In genomic region chr6:112037783-112038216, GRCh38 we compare ENCODE assay signal across 9 cellular contexts. TPM values are rescaled to one million over a fixed set of nuclear protein-coding genes. Genes with fewer than 3 reads are reported as not detected.
A peak's percentile ranks its signal among the peaks of the same experiment; 100 is the strongest.
DNase-seq lines count a peak whose midpoint lies in the region; ATAC-seq and TF ChIP-seq lines count a peak whose summit lies in the region.
"Had no signal": no experiment of that assay in that cellular context is flagged by ENCODE, and none has a peak within 500 bp of the region (broad histone marks: within the 10 kb centered on the region; RNA-seq: fewer than 3 reads in every experiment).

No MANE protein-coding gene starts in this region.

- peak overlapping the region; percentile 4; the same call in 1 of the 2 replicates for H3K4me2 ChIP-seq in IMR-90 (ENCODE audit: low read depth, low read length)

- H2BK120ac ChIP-seq in IMR-90 (ENCODE audit: low read depth, low read length), result peak overlapping the region; percentile 84; the same call in 1 of the 2 replicates

- H2AK5ac ChIP-seq in IMR-90 (ENCODE audit: low read depth, low read length), result no peak overlapping the region; the same call in none of the 2 replicates

- H3K27ac Mint-ChIP-seq in chondrocyte (ENCODE audit: unreplicated experiment), result peak overlapping the region; percentile 92

- POLR2A ChIA-PET in IMR-90 (lab: Charles Lee; ENCODE audit: unreplicated experiment), result no interaction called here

- in situ Hi-C loops in IMR-90 (cut with MboI; ENCODE audit: low sequenced_read_pairs), result loop anchor here (25.0 kb wide), 2 partner anchors 675 to 1000 kb away; no protein-coding TSS in a partner anchor
- in situ Hi-C loops in GM13976 (cut with MboI; ENCODE audit: low sequenced_read_pairs, unreplicated experiment), result loop anchor here (25.0 kb wide), 1 partner anchor 775 kb away; a partner anchor contains a TSS

- H3K23ac ChIP-seq in IMR-90 (ENCODE audit: low read depth, low read length), result no peak overlapping the region

- H3K36me3 ChIP-seq in IMR-90 (ENCODE audit: control insufficient read depth, insufficient read depth, low read length) (no peaks in the 10 kb centered on the region), mesodermal cell (ENCODE audit: control insufficient read depth, insufficient read depth, low read length) (no peaks in the 10 kb centered on the region)

- H3K4me1 ChIP-seq in IMR-90 (ENCODE audit: control insufficient read depth, insufficient read depth, low read length) (peaks cover 6% of the 10 kb centered on the region), mesodermal cell (ENCODE audit: control insufficient read depth, insufficient read depth, low read length, poor library complexity, severe bottlenecking) (peaks cover 26% of the 10 kb centered on the region)

- 67% methylated on average over 3 of the region's 8 CpGs; no CpG with 5 or more reads in 1 of the 2 experiments for WGBS in IMR-90 (ENCODE audit: extremely low coverage in 2 of 2, insufficient read length in 1 of 2), 2 experiments
- 83% methylated on average over 4 to 7 of the region's 8 CpGs for WGBS in mesodermal cell (ENCODE audit: insufficient coverage in 2 of 2), 2 experiments

- no peaks in the 10 kb centered on the region for H3K27me3 Mint-ChIP-seq in chondrocyte (ENCODE audit: low read depth)

- TF ChIP-seq POLR2A in IMR-90 (IDR thresholded peaks at IDR 0.05; ENCODE audit: low read depth, low read length), result no peak; the same call in 1 of the 2 replicates

- H3K27ac ChIP-seq in IMR-90 (ENCODE audit: insufficient read depth, low read length), result no peak overlapping the region
- peak overlapping the region; percentile 87 for H3K27ac ChIP-seq in mesodermal cell (ENCODE audit: low read depth, low read length, severe bottlenecking)

- peak overlapping the region; percentile 58; the same call in 1 of the 2 replicates for H3K4ac ChIP-seq in IMR-90 (ENCODE audit: low read depth, low read length)

- H3K4me3 ChIP-seq in IMR-90 (ENCODE audit: insufficient read depth, low read depth, low read length) (no peak overlapping the region), mesodermal cell (ENCODE audit: extremely low read depth, insufficient read depth, low read length, poor library complexity, severe bottlenecking) (no peak overlapping the region)

- peak overlapping the region; percentile 88 for H3K14ac ChIP-seq in IMR-90 (replicated peaks; ENCODE audit: low read depth, low read length)

- no peak overlapping the region for H3K4me3 Mint-ChIP-seq in chondrocyte (ENCODE audit: unreplicated experiment)

- no peak for TF ChIP-seq RAD21 in IMR-90 (IDR thresholded peaks at IDR 0.05; ENCODE audit: low read length)

- H3K27me3 ChIP-seq in IMR-90 (ENCODE audit: control insufficient read depth, insufficient read depth, low read length), result peaks cover 2% of the 10 kb centered on the region; the same call in 1 of the 2 replicates

- H3K36me3 Mint-ChIP-seq in chondrocyte (ENCODE audit: low read depth), result no peaks in the 10 kb centered on the region

- DNase-seq in 8988T (peak; percentile 66), IMR-90 (peak; percentile 90), chondrocyte (ENCODE audit: low spot score) (no peak), GM13976 (ENCODE audit: low spot score) (no peak), COLO829 (ENCODE audit: low spot score) (no peak)
- no peak for DNase-seq in stimulated activated CD8-positive, alpha-beta memory T cell treated with anti-CD3 and anti-CD28 coated beads, Interleukin-4, amount 100 ng/mL, for 48 hours

- peak overlapping the region; percentile 47 for H2BK5ac ChIP-seq in IMR-90 (ENCODE audit: low read depth, low read length, poor library complexity, severe bottlenecking)

- CTCF ChIA-PET in IMR-90 (lab: Yijun Ruan, JAX), result interaction anchor here (1.2 kb wide), 1 partner anchor 327 kb away, joined by 4 read pairs; no protein-coding TSS in a partner anchor

- H2AFZ ChIP-seq in IMR-90 (replicated peaks; ENCODE audit: low read length, poor library complexity), result peak overlapping the region; percentile 78

- no peak overlapping the region for H4K5ac ChIP-seq in IMR-90 (ENCODE audit: low read depth, low read length)

- no peak overlapping the region for H3K56ac ChIP-seq in IMR-90 (ENCODE audit: extremely low read depth, insufficient read depth, low read length)

- no peaks in the 10 kb centered on the region for H3K9me3 Mint-ChIP-seq in chondrocyte (ENCODE audit: low read depth)

- intact Hi-C loops in IMR-90 (cut with micrococcal nuclease), result no loop called here

- 0 out of 2 replicates have a peak overlapping the region, but pooled peaks have one; percentile 26 for H3K9ac ChIP-seq in IMR-90 (ENCODE audit: low read depth, low read length)

- H3K79me1 ChIP-seq in IMR-90 (ENCODE audit: low read depth in 1 of 2, low read length in 2 of 2), result no peaks in the 10 kb centered on the region

- peak; percentile 96 for ATAC-seq in IMR-90 (ENCODE audit: low read depth)
- no peak for ATAC-seq in GM19035 (IDR thresholded peaks at IDR 0.05; ENCODE audit: unreplicated experiment)

- H2AK9ac ChIP-seq in IMR-90 (replicated peaks; ENCODE audit: low read depth, low read length, poor library complexity), result no peak overlapping the region

- dilution Hi-C loops in IMR-90 (cut with HindIII; ENCODE audit: low sequenced_read_pairs, unreplicated experiment), result no loop called here

- H3K18ac ChIP-seq in IMR-90 (ENCODE audit: low read depth, low read length), result no peak overlapping the region

- peak overlapping the region; percentile 43; the same call in 1 of the 2 replicates for H2BK20ac ChIP-seq in IMR-90 (ENCODE audit: low read depth, low read length)

- no peaks in the 10 kb centered on the region for H4K20me1 ChIP-seq in IMR-90 (ENCODE audit: insufficient read depth, low read length)

- H4K91ac ChIP-seq in IMR-90 (ENCODE audit: insufficient read depth, low read depth, low read length), result peak overlapping the region; percentile 33; the same call in 1 of the 2 replicates

- H2BK15ac ChIP-seq in IMR-90 (ENCODE audit: low read depth, low read length), result peak overlapping the region; percentile 58; the same call in 1 of the 3 replicates

- H3K9me1 ChIP-seq in IMR-90 (ENCODE audit: insufficient read depth, low read length), result peaks cover 17% of the 10 kb centered on the region; the same call in 1 of the 2 replicates

- no peak for TF ChIP-seq CTCF in IMR-90 (conservative IDR thresholded peaks at IDR 0.05; ENCODE audit: low read depth, low read length)
- TF ChIP-seq CTCF in chondrocyte (IDR thresholded peaks at IDR 0.05), result no peak
- TF ChIP-seq CTCF in GM13976 (IDR thresholded peaks at IDR 0.05; ENCODE audit: borderline replicate concordance, control extremely low read depth, extremely low read depth, insufficient read depth, missing control alignments), result no peak

- no TSS peak for BruUV-seq in IMR-90 (replicated peaks; lab: Mats Ljungman, UMichigan)

- H3K4me1 Mint-ChIP-seq in chondrocyte (ENCODE audit: low read depth), result peaks cover 40% of the 10 kb centered on the region

- H4K8ac ChIP-seq in IMR-90 (ENCODE audit: low read depth in 2 of 2, low read length in 2 of 2), result peak overlapping the region in 1 of 2 experiments; percentile 68; a peak in 1 of 4 replicates

- H3K9me3 ChIP-seq in IMR-90 (ENCODE audit: control insufficient read depth, insufficient read depth, low read length) (no peaks in the 10 kb centered on the region), mesodermal cell (ENCODE audit: control insufficient read depth, low read length) (no peaks in the 10 kb centered on the region)

TF ChIP-seq in IMR-90, 13 proteins besides CTCF, POLR2A, EP300 and RAD21:
- TF ChIP-seq FOS (IDR thresholded peaks at IDR 0.05; ENCODE audit: low read depth, low read length) (peak; percentile 62), CHD1 (IDR thresholded peaks at IDR 0.05; ENCODE audit: low read depth, low read length) (0 out of 2 replicates have a peak, but pooled peaks have one; percentile 59), CEBPB (IDR thresholded peaks at IDR 0.05; ENCODE audit: low read depth, low read length) (peak; percentile 45), MXI1 (IDR thresholded peaks at IDR 0.05; ENCODE audit: borderline replicate concordance, low read depth, low read length) (no peak), RCOR1 (IDR thresholded peaks at IDR 0.05; ENCODE audit: insufficient replicate concordance, low read length) (no peak), BHLHE40 (IDR thresholded peaks at IDR 0.05; ENCODE audit: low read depth, low read length) (no peak)
- TF ChIP-seq, protein P1, sequence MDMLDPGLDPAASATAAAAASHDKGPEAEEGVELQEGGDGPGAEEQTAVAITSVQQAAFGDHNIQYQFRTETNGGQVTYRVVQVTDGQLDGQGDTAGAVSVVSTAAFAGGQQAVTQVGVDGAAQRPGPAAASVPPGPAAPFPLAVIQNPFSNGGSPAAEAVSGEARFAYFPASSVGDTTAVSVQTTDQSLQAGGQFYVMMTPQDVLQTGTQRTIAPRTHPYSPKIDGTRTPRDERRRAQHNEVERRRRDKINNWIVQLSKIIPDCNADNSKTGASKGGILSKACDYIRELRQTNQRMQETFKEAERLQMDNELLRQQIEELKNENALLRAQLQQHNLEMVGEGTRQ (IDR thresholded peaks at IDR 0.05; ENCODE audit: low read depth, low read length), result peak; percentile 24; the same call in 1 of the 2 replicates

RNA-seq across cellular contexts. Expression of gene CCN6, which starts 16.1 kb away (rescaled TPM):
- not detected in 2 replicates for total RNA-seq in IMR-90 (2012; rRNA removed)
- polyA plus RNA-seq in IMR-90 (2012; rRNA removed), result not detected in 2 replicates
- not detected in 2 replicates for polyA plus RNA-seq in IMR-90 (2012; cell fraction: cytosol; rRNA removed)
- not detected in 2 replicates for polyA plus RNA-seq in IMR-90 (2012; cell fraction: nucleus; rRNA removed; ENCODE audit: low replicate concordance)
- not detected in 3 replicates for total RNA-seq in chondrocyte
- not detected for polyA plus RNA-seq in mesodermal cell (2013, experiment 1 of 2)
- not detected for polyA plus RNA-seq in mesodermal cell (2013, experiment 2 of 2)
- total RNA-seq: G401 had no signal

RNA-seq across cellular contexts. Expression of gene TUBE1, which starts 49.5 kb away (rescaled TPM):
- total RNA-seq in IMR-90 (2012; rRNA removed) (8.6 and 10.0 TPM in 2 replicates), chondrocyte (13.8 to 24.8 TPM (median 23.9 TPM) in 3 replicates)
- polyA plus RNA-seq in IMR-90 (2012; rRNA removed), result 6.5 and 7.9 TPM in 2 replicates
- polyA plus RNA-seq in IMR-90 (2012; cell fraction: cytosol; rRNA removed), result 1.5 and 2.0 TPM in 2 replicates
- 10.4 and 42.0 TPM in 2 replicates for polyA plus RNA-seq in IMR-90 (2012; cell fraction: nucleus; rRNA removed; ENCODE audit: low replicate concordance)
- 18.4 TPM for polyA plus RNA-seq in mesodermal cell (2013, experiment 1 of 2)
- polyA plus RNA-seq in mesodermal cell (2013, experiment 2 of 2), result 21.7 TPM

RNA-seq across cellular contexts. Expression of gene FAM229B, which starts 49.6 kb away (rescaled TPM):
- total RNA-seq in IMR-90 (2012; rRNA removed) (8.6 and 11.4 TPM in 2 replicates), chondrocyte (25.7 to 37.5 TPM (median 27.9 TPM) in 3 replicates)
- polyA plus RNA-seq in IMR-90 (2012; rRNA removed), result 23.2 and 25.6 TPM in 2 replicates
- 5.0 and 13.4 TPM in 2 replicates for polyA plus RNA-seq in IMR-90 (2012; cell fraction: cytosol; rRNA removed)
- 0.74 and 11.5 TPM in 2 replicates for polyA plus RNA-seq in IMR-90 (2012; cell fraction: nucleus; rRNA removed; ENCODE audit: low replicate concordance)
- polyA plus RNA-seq in mesodermal cell (2013, experiment 1 of 2), result 19.9 TPM
- 19.4 TPM for polyA plus RNA-seq in mesodermal cell (2013, experiment 2 of 2)

Comparison
In these comparisons a context has a peak if more than half of its experiments do, and no peak if none do; other contexts are left out.
1. DNase-seq: peak in 8988T (single experiment) and IMR-90 (single experiment); none in chondrocyte (single experiment), GM13976 (single experiment), COLO829 (single experiment) and stimulated activated CD8-positive, alpha-beta memory T cell treated with anti-CD3 and anti-CD28 coated beads, Interleukin-4, amount 100 ng/mL, for 48 hours (single experiment).